Comparison of ENCODE assay signal across 1 cellular context in genomic region chr1:145751491-145752021, GRCh38.
A peak's percentile ranks its signal among the peaks of the same experiment; 100 is the strongest.
TF ChIP-seq lines count a peak whose summit lies in the region.

No MANE protein-coding gene starts in this region.

TF ChIP-seq in SK-N-SH, 30 proteins besides CTCF, POLR2A, EP300 and RAD21 (continued from another document):
- TF ChIP-seq, protein P1, sequence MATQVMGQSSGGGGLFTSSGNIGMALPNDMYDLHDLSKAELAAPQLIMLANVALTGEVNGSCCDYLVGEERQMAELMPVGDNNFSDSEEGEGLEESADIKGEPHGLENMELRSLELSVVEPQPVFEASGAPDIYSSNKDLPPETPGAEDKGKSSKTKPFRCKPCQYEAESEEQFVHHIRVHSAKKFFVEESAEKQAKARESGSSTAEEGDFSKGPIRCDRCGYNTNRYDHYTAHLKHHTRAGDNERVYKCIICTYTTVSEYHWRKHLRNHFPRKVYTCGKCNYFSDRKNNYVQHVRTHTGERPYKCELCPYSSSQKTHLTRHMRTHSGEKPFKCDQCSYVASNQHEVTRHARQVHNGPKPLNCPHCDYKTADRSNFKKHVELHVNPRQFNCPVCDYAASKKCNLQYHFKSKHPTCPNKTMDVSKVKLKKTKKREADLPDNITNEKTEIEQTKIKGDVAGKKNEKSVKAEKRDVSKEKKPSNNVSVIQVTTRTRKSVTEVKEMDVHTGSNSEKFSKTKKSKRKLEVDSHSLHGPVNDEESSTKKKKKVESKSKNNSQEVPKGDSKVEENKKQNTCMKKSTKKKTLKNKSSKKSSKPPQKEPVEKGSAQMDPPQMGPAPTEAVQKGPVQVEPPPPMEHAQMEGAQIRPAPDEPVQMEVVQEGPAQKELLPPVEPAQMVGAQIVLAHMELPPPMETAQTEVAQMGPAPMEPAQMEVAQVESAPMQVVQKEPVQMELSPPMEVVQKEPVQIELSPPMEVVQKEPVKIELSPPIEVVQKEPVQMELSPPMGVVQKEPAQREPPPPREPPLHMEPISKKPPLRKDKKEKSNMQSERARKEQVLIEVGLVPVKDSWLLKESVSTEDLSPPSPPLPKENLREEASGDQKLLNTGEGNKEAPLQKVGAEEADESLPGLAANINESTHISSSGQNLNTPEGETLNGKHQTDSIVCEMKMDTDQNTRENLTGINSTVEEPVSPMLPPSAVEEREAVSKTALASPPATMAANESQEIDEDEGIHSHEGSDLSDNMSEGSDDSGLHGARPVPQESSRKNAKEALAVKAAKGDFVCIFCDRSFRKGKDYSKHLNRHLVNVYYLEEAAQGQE (IDR thresholded peaks at IDR 0.05; ENCODE audit: low read depth, low read length), result no peak
- peak; percentile 98 for TF ChIP-seq TCF12 (IDR thresholded peaks at IDR 0.05)
- TF ChIP-seq RXRA (IDR thresholded peaks at IDR 0.05; ENCODE audit: borderline replicate concordance, low read depth), result 0 out of 2 replicates have a peak, but pooled peaks have one; percentile 45
- TF ChIP-seq SIN3A (IDR thresholded peaks at IDR 0.05; ENCODE audit: borderline replicate concordance, low read depth, low read length), result peak; percentile 83; the same call in 1 of the 2 replicates
- peak; percentile 95 for TF ChIP-seq JUND (IDR thresholded peaks at IDR 0.05)
- peak; percentile 89 for TF ChIP-seq FOXM1 (IDR thresholded peaks at IDR 0.05; ENCODE audit: low read depth)
- peak; percentile 86 for TF ChIP-seq POLR2AphosphoS5 (IDR thresholded peaks at IDR 0.05; ENCODE audit: low read depth, low read length)
- peak; percentile 85 for TF ChIP-seq TEAD4 (IDR thresholded peaks at IDR 0.05; ENCODE audit: borderline replicate concordance, insufficient read depth)
- TF ChIP-seq ZBTB33 (IDR thresholded peaks at IDR 0.05; ENCODE audit: borderline replicate concordance, low read depth), result 0 out of 2 replicates have a peak, but pooled peaks have one; percentile 38
- no peak for TF ChIP-seq ELF1 (IDR thresholded peaks at IDR 0.05)
- TF ChIP-seq MEF2A (IDR thresholded peaks at IDR 0.05; ENCODE audit: borderline replicate concordance, low read depth), result peak; percentile 89
- TF ChIP-seq RFX5 (IDR thresholded peaks at IDR 0.05; ENCODE audit: low read length), result no peak
- TF ChIP-seq YY1 (IDR thresholded peaks at IDR 0.05; ENCODE audit: low read depth), result peak; percentile 55; the same call in 1 of the 2 replicates
